In genomic region chr14:101762530-101763101, GRCh38 we compare ENCODE assay signal across 8 cellular contexts.
DNase-seq lines count a peak whose midpoint lies in the region; ATAC-seq lines count a peak whose summit lies in the region.

No MANE protein-coding gene starts in this region.

- no peaks in the 10 kb centered on the region for H3K9me3 Mint-ChIP-seq in stimulated activated naive CD8-positive, alpha-beta T cell treated with anti-CD3 and anti-CD28 coated beads, Interleukin-15, Interleukin-2, amounts not matched to agents 100 ng/mL and 50 ng/mL, for 24 hours
- H3K9me3 Mint-ChIP-seq in central memory CD8-positive, alpha-beta T cell, result no peaks in the 10 kb centered on the region

- H3K27me3 Mint-ChIP-seq in stimulated activated naive CD8-positive, alpha-beta T cell treated with anti-CD3 and anti-CD28 coated beads, Interleukin-15, Interleukin-2, amounts not matched to agents 100 ng/mL and 50 ng/mL, for 24 hours, result no peaks in the 10 kb centered on the region
- H3K27me3 Mint-ChIP-seq in central memory CD8-positive, alpha-beta T cell, result no peaks in the 10 kb centered on the region

- H3K4me3 ChIP-seq in mucosa of stomach (ENCODE audit: low read length), result peak overlapping the region; percentile 15

- H3K27me3 ChIP-seq in mucosa of stomach (ENCODE audit: control insufficient read depth, insufficient read depth, low read length), result no peaks in the 10 kb centered on the region

- H3K36me3 ChIP-seq in mucosa of stomach (ENCODE audit: control insufficient read depth, insufficient read depth, low read length), result no peaks in the 10 kb centered on the region

- ATAC-seq in stimulated activated naive CD8-positive, alpha-beta T cell treated with anti-CD3 and anti-CD28 coated beads, Interleukin-15, Interleukin-2, amounts not matched to agents 100 U/mL and 50 U/mL, for 24 hours, result no peak
- no peak for ATAC-seq in central memory CD8-positive, alpha-beta T cell (replicated peaks; ENCODE audit: extremely low read depth, poor library complexity, severe bottlenecking)
- ATAC-seq in HG03565 (IDR thresholded peaks at IDR 0.05; ENCODE audit: unreplicated experiment), result no peak
- no peak for ATAC-seq in HG03196 (IDR thresholded peaks at IDR 0.05; ENCODE audit: unreplicated experiment)
- no peak for ATAC-seq in GM19351 (IDR thresholded peaks at IDR 0.05; ENCODE audit: unreplicated experiment)

- H3K4me1 ChIP-seq in mucosa of stomach (ENCODE audit: control insufficient read depth, insufficient read depth, low read length), result peaks cover 11% of the 10 kb centered on the region

- peak overlapping the region; percentile 85 for H3K4me3 Mint-ChIP-seq in stimulated activated naive CD8-positive, alpha-beta T cell treated with anti-CD3 and anti-CD28 coated beads, Interleukin-15, Interleukin-2, amounts not matched to agents 100 ng/mL and 50 ng/mL, for 24 hours
- peak overlapping the region; percentile 89 for H3K4me3 Mint-ChIP-seq in central memory CD8-positive, alpha-beta T cell

- H3K4me1 Mint-ChIP-seq in stimulated activated naive CD8-positive, alpha-beta T cell treated with anti-CD3 and anti-CD28 coated beads, Interleukin-15, Interleukin-2, amounts not matched to agents 100 ng/mL and 50 ng/mL, for 24 hours (ENCODE audit: low read depth), result peaks cover 50% of the 10 kb centered on the region
- peaks cover 58% of the 10 kb centered on the region for H3K4me1 Mint-ChIP-seq in central memory CD8-positive, alpha-beta T cell

- no peaks in the 10 kb centered on the region for H3K9me3 ChIP-seq in mucosa of stomach (ENCODE audit: control insufficient read depth, low read length)

- peak overlapping the region; percentile 60 for H3K27ac Mint-ChIP-seq in stimulated activated naive CD8-positive, alpha-beta T cell treated with anti-CD3 and anti-CD28 coated beads, Interleukin-15, Interleukin-2, amounts not matched to agents 100 ng/mL and 50 ng/mL, for 24 hours
- H3K27ac Mint-ChIP-seq in central memory CD8-positive, alpha-beta T cell (ENCODE audit: low read depth), result peak overlapping the region; percentile 94

- peaks cover 22% of the 10 kb centered on the region for H3K36me3 Mint-ChIP-seq in stimulated activated naive CD8-positive, alpha-beta T cell treated with anti-CD3 and anti-CD28 coated beads, Interleukin-15, Interleukin-2, amounts not matched to agents 100 ng/mL and 50 ng/mL, for 24 hours (ENCODE audit: low read depth)
- H3K36me3 Mint-ChIP-seq in central memory CD8-positive, alpha-beta T cell (ENCODE audit: insufficient read depth), result peaks cover 54% of the 10 kb centered on the region

- DNase-seq in stimulated activated naive CD8-positive, alpha-beta T cell treated with anti-CD3 and anti-CD28 coated beads, Interleukin-15, Interleukin-2, amounts not matched to agents 100 U/mL and 50 U/mL, for 24 hours, result no peak
- DNase-seq in central memory CD8-positive, alpha-beta T cell (ENCODE audit: low spot score in 2 of 2), result no peak
- no peak for DNase-seq in amniotic stem cell (lab: John Stamatoyannopoulos, UW)

- H3K9ac ChIP-seq in mucosa of stomach (ENCODE audit: low read length), result peak overlapping the region; percentile 72
